8 cellular contexts compared by ENCODE assay signal in genomic region chr9:92634712-92635605, GRCh38. TPM values are rescaled to one million over a fixed set of nuclear protein-coding genes. Genes with fewer than 3 reads are reported as not detected.
DNase-seq lines count a peak whose midpoint lies in the region; ATAC-seq and TF ChIP-seq lines count a peak whose summit lies in the region.

No MANE protein-coding gene starts in this region.

- DNase-seq in NCI-H510A treated with DMSO at 0.1 percent for 48 hours (lab: John Stamatoyannopoulos, UW), result peak; percentile 56
- no peak for DNase-seq in NCI-H510A (lab: John Stamatoyannopoulos, UW)
- DNase-seq in LoVo (ENCODE audit: low spot score), result peak; percentile 32
- DNase-seq in T-helper 9 cell, result peak; percentile 49
- peak; percentile 8 to 87 for DNase-seq in ascending aorta (ENCODE audit: low spot score in 2 of 2)
- peak; percentile 91 for DNase-seq in hepatic stellate cell (ENCODE audit: low spot score)
- DNase-seq in sciatic nerve (ENCODE audit: low spot score), result peak; percentile 91

- no peak overlapping the region for H3K4me3 ChIP-seq in ascending aorta

- peaks cover 33 to 53% of the 10 kb centered on the region in 2 donors for H3K36me3 ChIP-seq in ascending aorta

- peak; percentile 94 for ATAC-seq in sciatic nerve
- no peak for ATAC-seq in GM21723 (IDR thresholded peaks at IDR 0.05; ENCODE audit: unreplicated experiment)

- H3K9me3 ChIP-seq in ascending aorta, result no peaks in the 10 kb centered on the region

- no peaks in the 10 kb centered on the region for H3K27me3 ChIP-seq in ascending aorta

- TF ChIP-seq CTCF in ascending aorta (IDR thresholded peaks at IDR 0.05), result peak; percentile 90 to 95 (median 95)

- intact Hi-C loops in ascending aorta (cut with DNase I), result loop anchor here (1.0 to 5.0 kb wide), 6 partner anchors 43 to 341 kb away; partner anchors contain the start of genes CENPP and NOL8
- intact Hi-C loops in sciatic nerve (cut with DNase I), result loop anchor here (10.0 kb wide), 1 partner anchor 310 kb away; the partner anchor contains the start of genes CENPP and NOL8

- peaks cover 0 to 20% of the 10 kb centered on the region in 2 donors for H3K4me1 ChIP-seq in ascending aorta

- H3K27ac ChIP-seq in ascending aorta, result peak overlapping the region; percentile 26 to 37

RNA-seq across cellular contexts. Expression of gene IPPK, which starts 35.0 kb away (rescaled TPM):
- total RNA-seq in ascending aorta (28.0 TPM), sciatic nerve (10.7 TPM)
